Comparison of ENCODE assay signal across 27 cellular contexts in the genomic region with DNA sequence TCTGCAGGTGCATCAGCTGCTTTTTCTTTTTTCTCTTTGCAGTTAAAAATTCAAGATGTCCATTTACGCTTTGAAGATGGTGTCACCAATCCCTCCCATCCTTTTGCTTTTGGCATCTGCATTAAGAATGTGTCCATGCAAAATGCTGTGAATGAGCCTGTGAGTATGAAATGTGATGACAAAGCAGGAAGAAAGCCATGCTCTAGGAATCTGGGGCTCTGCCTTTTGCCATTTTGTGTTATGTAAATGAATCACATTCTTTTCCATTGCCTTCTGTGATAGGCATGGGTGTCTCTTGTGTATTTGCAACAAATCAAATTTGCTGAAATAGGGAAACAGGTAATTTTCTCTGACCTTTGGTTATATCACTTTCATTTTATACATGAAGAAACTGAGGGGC. TPM values are rescaled to one million over a fixed set of nuclear protein-coding genes. Genes with fewer than 3 reads are reported as not detected.
A peak's percentile ranks its signal among the peaks of the same experiment; 100 is the strongest.
DNase-seq lines count a peak whose midpoint lies in the region; FAIRE-seq and TF ChIP-seq lines count a peak whose summit lies in the region.
"Had no signal": no experiment of that assay in that cellular context is flagged by ENCODE, and none has a peak within 500 bp of the region (broad histone marks: within the 10 kb centered on the region; RNA-seq: fewer than 3 reads in every experiment).

No MANE protein-coding gene starts in this region.

- H3K56ac ChIP-seq in H1 (replicated peaks; ENCODE audit: insufficient read length, low read depth, low read length): no peak overlapping the region

- no peak for TF ChIP-seq CTCF in H1 (IDR thresholded peaks at IDR 0.05; ENCODE audit: control extremely low read depth in 1 of 3, insufficient read depth in 1 of 3, low read depth in 1 of 3, low read length in 3 of 3)
- TF ChIP-seq CTCF in OCI-LY7 (conservative IDR thresholded peaks at IDR 0.05; ENCODE audit: low read length): no peak

- H4K8ac ChIP-seq in H1 (ENCODE audit: extremely low read depth, insufficient read depth, low read length): no peak overlapping the region

- BruUV-seq in OCI-LY7 (replicated peaks; lab: Mats Ljungman, UMichigan): no TSS peak

- no peak overlapping the region for H3K23ac ChIP-seq in H1 (ENCODE audit: insufficient read length)

- FAIRE-seq in H1 (lab: Jason Lieb, UNC): no peak
- FAIRE-seq: keratinocyte, small intestine had no signal

- no peak overlapping the region for H2AFZ ChIP-seq in H1 (ENCODE audit: low read length)
- H2AFZ ChIP-seq in OCI-LY7 (ENCODE audit: low read length): no peak overlapping the region
- H2AFZ ChIP-seq: hepatocyte had no signal

- 0 out of 2 replicates have a peak overlapping the region, but pooled peaks have one; percentile 72 for H2BK12ac ChIP-seq in H1 (ENCODE audit: low read depth, low read length)

- H3K23me2 ChIP-seq in H1 (ENCODE audit: low read depth, low read length): no peaks in the 10 kb centered on the region

- no peak overlapping the region for H2BK20ac ChIP-seq in H1 (ENCODE audit: low read length)

- H4K91ac ChIP-seq in H1 (replicated peaks; ENCODE audit: insufficient read length, low read length): no peak overlapping the region

- H2AK5ac ChIP-seq in H1 (ENCODE audit: low read depth, low read length): no peak overlapping the region

- H3K9me3 ChIP-seq in HUES6 (ENCODE audit: control insufficient read depth, insufficient read depth, low read depth, low read length) (no peaks in the 10 kb centered on the region), H1 (ENCODE audit: insufficient read depth in 2 of 2, low read depth in 1 of 2, low read length in 1 of 2) (no peaks in the 10 kb centered on the region), OCI-LY7 (ENCODE audit: low read length) (no peaks in the 10 kb centered on the region)
- H3K9me3 ChIP-seq: lower lobe of right lung, tibial artery had no signal

- CTCF ChIA-PET in H1 (lab: Charles Lee; ENCODE audit: partially characterized antibody) (interaction anchor here (1.0 to 3.3 kb wide), 3 partner anchors 20 to 26 kb away, joined by 4 to 23 read pairs (median 12); partner anchors contain the start of gene VPS13D), OCI-LY7 (lab: Charles Lee; ENCODE audit: unreplicated experiment) (no interaction called here)

- no peak overlapping the region for H2BK120ac ChIP-seq in H1 (replicated peaks; ENCODE audit: low read depth, low read length)

- no peak overlapping the region for H4K5ac ChIP-seq in H1 (ENCODE audit: insufficient read length, low read depth, low read length)

- no peak for TF ChIP-seq POLR2A in H1 (IDR thresholded peaks at IDR 0.05; ENCODE audit: control extremely low read depth in 1 of 2, low read depth in 2 of 2, low read length in 2 of 2)

- peak overlapping the region; percentile 17 to 36; a peak in 2 of 4 replicates for H3K4me2 ChIP-seq in H1 (ENCODE audit: insufficient read depth in 1 of 2, low read depth in 2 of 2, low read length in 2 of 2)
- H3K4me2 ChIP-seq in OCI-LY7 (ENCODE audit: low read length): no peak overlapping the region
- H3K4me2 ChIP-seq: hepatocyte had no signal

- DNase-seq in EL (peak; percentile 40), H1 (ENCODE audit: low read depth in 1 of 2, low spot score in 2 of 2) (peak in 1 of 2 experiments; percentile 19), kidney tubule cell (ENCODE audit: low spot score) (peak; percentile 22), OCI-LY7 (ENCODE audit: low spot score) (no peak), iPS-NIHi11 (ENCODE audit: low spot score) (no peak), NCI-H524 treated with DMSO at 0.1 percent for 48 hours (lab: John Stamatoyannopoulos, UW) (no peak)
- no peak for DNase-seq in activated CD4-positive, alpha-beta T cell treated with anti-CD3 and anti-CD28 coated beads for 4 hours
- DNase-seq: activated CD4-positive, alpha-beta T cell treated with anti-CD3 and anti-CD28 coated beads, Interleukin-2, amount 10 ng/mL, durations not matched to agents 24 days and 14 days; activated CD8-positive, alpha-beta memory T cell treated with anti-CD3 and anti-CD28 coated beads, Interleukin-2, amount 50 U/mL, for 4 hours; activated naive CD8-positive, alpha-beta T cell treated with anti-CD3 and anti-CD28 coated beads, Interleukin-2, amount 10 ng/mL, durations not matched to agents 7 days and 5 days; CD8-positive, alpha-beta T cell; DMS153; GOT3; KBM-7; lower lobe of right lung; MM.1S; NCI-H1417 treated with DMSO at 0.1 percent for 48 hours; NCI-H510A; NK-92 treated with Interleukin-12 subunit alpha and Interleukin-12 subunit beta, amount 100 ng/mL, for 24 hours; small intestine; stimulated activated CD4-positive, alpha-beta T cell treated with anti-CD3 and anti-CD28 coated beads, Interleukin-2, amount 100 ng/mL, for 48 hours; stimulated activated naive CD8-positive, alpha-beta T cell treated with anti-CD3 and anti-CD28 coated beads, Interleukin-15, Interleukin-2, amounts not matched to agents 100 U/mL and 50 U/mL, for 24 hours; tibial artery had no signal

- no peak overlapping the region for H3K18ac ChIP-seq in H1 (ENCODE audit: extremely low read depth, low read length)

- intact Hi-C loops in OCI-LY7 (cut with micrococcal nuclease; ENCODE audit: unreplicated experiment): no loop called here

- 75% methylated on average over 1 of the region's 1 CpG; no CpG with 5 or more reads in 1 of the 2 experiments for WGBS in H1 (ENCODE audit: extremely low coverage in 1 of 2, insufficient coverage in 1 of 2, insufficient read length in 1 of 2, insufficient replicate concordance in 2 of 2, low coverage in 1 of 2, low lambda C conversion rate in 2 of 2, missing lambda C conversion rate in 1 of 2), 2 experiments

- H3K79me1 ChIP-seq in H1 (ENCODE audit: low read depth, low read length): no peaks in the 10 kb centered on the region; the same call in 1 of the 2 replicates

- H3K9me2 ChIP-seq in OCI-LY7 (ENCODE audit: insufficient read depth, low read length): no peaks in the 10 kb centered on the region

- H3K79me2 ChIP-seq in H1 (ENCODE audit: control insufficient read depth in 1 of 2, insufficient read depth in 2 of 2, low read length in 2 of 2): no peaks in the 10 kb centered on the region
- H3K79me2 ChIP-seq in OCI-LY7 (ENCODE audit: insufficient read depth, low read depth, low read length): no peaks in the 10 kb centered on the region
- H3K79me2 ChIP-seq: hepatocyte had no signal

- no peak overlapping the region for H2BK5ac ChIP-seq in H1 (ENCODE audit: low read depth, low read length)

- H3K27me3 ChIP-seq in HUES6 (ENCODE audit: control insufficient read depth, insufficient read depth, low read length) (no peaks in the 10 kb centered on the region), H1 (replicated peaks in 1 of 4; ENCODE audit: control insufficient read depth in 3 of 4, extremely low read depth in 1 of 4, insufficient read depth in 3 of 4, low read length in 3 of 4) (no peaks in the 10 kb centered on the region)
- H3K27me3 ChIP-seq: hepatocyte, tibial artery had no signal

- H3K4me1 ChIP-seq in HUES6 (ENCODE audit: control insufficient read depth, insufficient read depth, low read length) (peaks cover 7% of the 10 kb centered on the region), H1 (replicated peaks in 1 of 4; ENCODE audit: control insufficient read depth in 3 of 4, insufficient read depth in 4 of 4, low read length in 3 of 4) (peaks cover 0 to 9% (median 6%) of the 10 kb centered on the region in 4 experiments; a peak in 4 of 7 replicates), OCI-LY7 (ENCODE audit: insufficient read depth, low read length, poor library complexity, severe bottlenecking) (no peaks in the 10 kb centered on the region)
- H3K4me1 ChIP-seq: lower lobe of right lung had no signal

- POLR2A ChIA-PET in H1 (lab: Charles Lee; ENCODE audit: partially characterized antibody): no interaction called here
- POLR2A ChIA-PET in OCI-LY7 (lab: Charles Lee): no interaction called here

- no peak for TF ChIP-seq EP300 in H1 (IDR thresholded peaks at IDR 0.05; ENCODE audit: borderline replicate concordance in 1 of 2, low read depth in 2 of 2, low read length in 2 of 2)

- H3K14ac ChIP-seq in H1 (ENCODE audit: insufficient read length): no peak overlapping the region

- no peak overlapping the region for H3K9ac ChIP-seq in HUES6 (ENCODE audit: low read length)
- H3K9ac ChIP-seq in H1 (replicated peaks in 1 of 4; ENCODE audit: extremely low read depth in 1 of 4, low read depth in 3 of 4, low read length in 3 of 4): no peak overlapping the region

- H4K20me1 ChIP-seq in H1 (replicated peaks in 1 of 2; ENCODE audit: control insufficient read depth in 1 of 2, insufficient read depth in 2 of 2, low read length in 2 of 2) (peaks cover 0 to 1% of the 10 kb centered on the region in 2 experiments), OCI-LY7 (ENCODE audit: insufficient read depth, low read length) (no peaks in the 10 kb centered on the region)

- no peak overlapping the region for H3K4ac ChIP-seq in H1 (replicated peaks; ENCODE audit: insufficient read length, low read depth, low read length)

- H3K4me3 ChIP-seq in HUES6 (ENCODE audit: low read depth, low read length): no peak overlapping the region
- H3K4me3 ChIP-seq in H1 (ENCODE audit: extremely low read depth in 1 of 4, insufficient read depth in 2 of 4, low read depth in 3 of 4, low read length in 4 of 4): no peak overlapping the region
- no peak overlapping the region for H3K4me3 ChIP-seq in OCI-LY7 (ENCODE audit: low read depth, low read length, poor library complexity, severe bottlenecking)
- H3K4me3 ChIP-seq: coronary artery, hepatocyte, lower lobe of right lung, tibial artery had no signal

- H3K36me3 ChIP-seq in HUES6 (ENCODE audit: control insufficient read depth, insufficient read depth, low read length): peaks cover 66% of the 10 kb centered on the region
- peaks cover 5 to 35% (median 11%) of the 10 kb centered on the region in 4 experiments; a peak in 5 of 8 replicates for H3K36me3 ChIP-seq in H1 (ENCODE audit: control insufficient read depth in 2 of 4, insufficient read depth in 4 of 4, low read length in 3 of 4)
- peaks cover 60% of the 10 kb centered on the region for H3K36me3 ChIP-seq in OCI-LY7 (ENCODE audit: insufficient read depth, low read length)

- no peak for TF ChIP-seq RAD21 in H1 (IDR thresholded peaks at IDR 0.05 in 1 of 2, conservative IDR thresholded peaks at IDR 0.05 in 1 of 2; ENCODE audit: low read depth in 2 of 2, low read length in 2 of 2)

- H3K27ac ChIP-seq in HUES6 (ENCODE audit: low read depth, low read length) (peak overlapping the region; percentile 7; the same call in 1 of the 2 replicates), H1 (ENCODE audit: low read depth, low read length) (no peak overlapping the region), OCI-LY7 (ENCODE audit: low read depth, low read length, poor library complexity, severe bottlenecking) (no peak overlapping the region)
- H3K27ac ChIP-seq: coronary artery, hepatocyte, lower lobe of right lung, tibial artery had no signal

- no peak overlapping the region for H2BK15ac ChIP-seq in H1 (ENCODE audit: low read length)

RNA-seq across cellular contexts. Expression of gene VPS13D, which starts 19.4 kb away (rescaled TPM):
- total RNA-seq in H1 (2021; fragmentation: NEBNext Ultra II Directional; extraction: Animal tissue kit (Norgen Biotek cat#: 25700)): 31.2 and 32.7 TPM in 2 replicates
- 9.7 and 10.9 TPM in 2 replicates for polyA plus RNA-seq in H1 (2011; rRNA removed)
- polyA plus RNA-seq in H1 (2011; cell fraction: cytosol; rRNA removed): 14.7 TPM
- 27.4 TPM for polyA plus RNA-seq in H1 (2011; cell fraction: nucleus; rRNA removed)
- 13.6 to 16.4 TPM (median 14.6 TPM) in 4 replicates for polyA plus RNA-seq in H1 (2012, experiment 1 of 2)
- 1.1 TPM for polyA plus RNA-seq in H1 (2012, experiment 2 of 2)
- 5.6 TPM for polyA plus RNA-seq in H1 (2013, experiment 1 of 2)
- 6.0 TPM for polyA plus RNA-seq in H1 (2013, experiment 2 of 2)
- polyA minus RNA-seq in H1 (2011; rRNA and poly(A)+ RNA removed): 64.9 and 68.5 TPM in 2 replicates
- 33.0 TPM for polyA minus RNA-seq in H1 (2011; cell fraction: cytosol; rRNA and poly(A)+ RNA removed)
- polyA minus RNA-seq in H1 (2011; cell fraction: nucleus; rRNA and poly(A)+ RNA removed): 80.2 TPM
- 23.0 and 23.9 TPM in 2 replicates for total RNA-seq in OCI-LY7 (2014; rRNA removed; shearing (Covaris generic))
- total RNA-seq in OCI-LY7 (2022): 39.2 and 45.3 TPM in 2 replicates

Comparison
In these comparisons a context has a peak if more than half of its experiments do, and no peak if none do; other contexts are left out.
1. DNase-seq: peak in EL (single experiment) and kidney tubule cell (single experiment); none in OCI-LY7 (single experiment), activated CD4-positive, alpha-beta T cell treated with anti-CD3 and anti-CD28 coated beads for 4 hours (0 of 2), iPS-NIHi11 (single experiment) and NCI-H524 treated with DMSO at 0.1 percent for 48 hours (single experiment).